8 cellular contexts compared by ENCODE assay signal in genomic region chr4:164956766-164957643, GRCh38. TPM values are rescaled to one million over a fixed set of nuclear protein-coding genes. Genes with fewer than 3 reads are reported as not detected.
A peak's percentile ranks its signal among the peaks of the same experiment; 100 is the strongest.
DNase-seq lines count a peak whose midpoint lies in the region; ATAC-seq and TF ChIP-seq lines count a peak whose summit lies in the region.

No MANE protein-coding gene starts in this region.

- H3K4me1 Mint-ChIP-seq in CD4-positive, alpha-beta memory T cell = peaks cover 5 to 25% (median 15%) of the 10 kb centered on the region in 4 donors

- peak; percentile 54 to 70 (median 66) for DNase-seq in CD4-positive, alpha-beta memory T cell
- DNase-seq in HPDE6-E6E7 (ENCODE audit: extremely low spot score) (peak; percentile 83), SKM-1 (lab: John Stamatoyannopoulos, UW; ENCODE audit: unreplicated experiment) (peak; percentile 44), adipocyte (ENCODE audit: low read depth) (peak; percentile 60), left ventricle myocardium inferior (peak; percentile 73), putamen (ENCODE audit: low spot score) (peak; percentile 89)

- peaks cover 3 to 8% of the 10 kb centered on the region in 2 donors for H3K36me3 Mint-ChIP-seq in CD4-positive, alpha-beta memory T cell

- CTCF ChIA-PET in CD4-positive, alpha-beta memory T cell (lab: Charles Lee; ENCODE audit: partially characterized antibody) = interaction anchor here (1.3 to 1.7 kb wide), 2 partner anchors 20 to 156 kb away, joined by 3 to 4 read pairs; partner anchors contain the start of genes TMEM192 and TRIM61

- peak overlapping the region; percentile 85 to 93 (median 89) for H3K4me3 Mint-ChIP-seq in CD4-positive, alpha-beta memory T cell

- H3K27me3 Mint-ChIP-seq in CD4-positive, alpha-beta memory T cell = peaks cover 5 to 6% of the 10 kb centered on the region in 2 donors

- no peak for TF ChIP-seq CTCF in left ventricle myocardium inferior (IDR thresholded peaks at IDR 0.05; ENCODE audit: borderline replicate concordance)

- no peak overlapping the region for H3K27ac ChIP-seq in CD4-positive, alpha-beta memory T cell (ENCODE audit: low read depth, low read length)
- peak overlapping the region; percentile 55 for H3K27ac ChIP-seq in left ventricle myocardium inferior (replicated peaks)
- H3K27ac ChIP-seq in urinary bladder (ENCODE audit: low read depth) = no peak overlapping the region

- H3K4me3 ChIP-seq in CD4-positive, alpha-beta memory T cell (ENCODE audit: low read length in 2 of 2) = peak overlapping the region; percentile 61 to 72
- peak overlapping the region; percentile 88 for H3K4me3 ChIP-seq in adipocyte (ENCODE audit: low read length)
- H3K4me3 ChIP-seq in left ventricle myocardium inferior = peak overlapping the region; percentile 83
- peak overlapping the region; percentile 37 for H3K4me3 ChIP-seq in urinary bladder (ENCODE audit: low read depth, low read length)

- H3K4me1 ChIP-seq in CD4-positive, alpha-beta memory T cell (ENCODE audit: insufficient read depth, low read length) = peaks cover 11% of the 10 kb centered on the region
- H3K4me1 ChIP-seq in adipocyte (ENCODE audit: control insufficient read depth, insufficient read depth, low read length) (peaks cover 25% of the 10 kb centered on the region), left ventricle myocardium inferior (peaks cover 21% of the 10 kb centered on the region), urinary bladder (ENCODE audit: insufficient read depth) (no peaks in the 10 kb centered on the region)

- H3K9ac ChIP-seq in adipocyte (ENCODE audit: low read length) = peak overlapping the region; percentile 78

- H3K27ac Mint-ChIP-seq in CD4-positive, alpha-beta memory T cell = peak overlapping the region in 6 of 7 donors; percentile 6 to 78 (median 48)

- H3K36me3 ChIP-seq in CD4-positive, alpha-beta memory T cell (ENCODE audit: insufficient read depth, low read length) = no peaks in the 10 kb centered on the region
- H3K36me3 ChIP-seq in adipocyte (ENCODE audit: control insufficient read depth, insufficient read depth, low read length, severe bottlenecking) (no peaks in the 10 kb centered on the region), left ventricle myocardium inferior (no peaks in the 10 kb centered on the region), urinary bladder (ENCODE audit: insufficient read depth) (no peaks in the 10 kb centered on the region)

- peaks cover 2 to 21% (median 8%) of the 10 kb centered on the region in 8 donors for H3K9me3 Mint-ChIP-seq in CD4-positive, alpha-beta memory T cell

- no peaks in the 10 kb centered on the region for H3K9me3 ChIP-seq in CD4-positive, alpha-beta memory T cell (ENCODE audit: control insufficient read depth in 1 of 2, low read length in 2 of 2)
- no peaks in the 10 kb centered on the region for H3K9me3 ChIP-seq in adipocyte (ENCODE audit: control insufficient read depth, low read length)
- H3K9me3 ChIP-seq in left ventricle myocardium inferior (replicated peaks) = no peaks in the 10 kb centered on the region

- intact Hi-C loops in CD4-positive, alpha-beta memory T cell (cut with micrococcal nuclease) = loop anchor here (1.0 to 10.0 kb wide), 4 partner anchors 155 to 1792 kb away; partner anchors contain the start of genes MSMO1, NAF1 and TMEM192
- intact Hi-C loops in left ventricle myocardium inferior (cut with micrococcal nuclease) = no loop called here

- POLR2A ChIA-PET in CD4-positive, alpha-beta memory T cell (lab: Charles Lee; ENCODE audit: partially characterized antibody) = interaction anchor here (0.7 to 1.3 kb wide), 2 partner anchors 20 to 252 kb away, joined by 3 read pairs; partner anchors contain the start of gene TRIM61

- WGBS in urinary bladder = 7% methylated on average over 46 of the region's 46 CpGs

- H3K27me3 ChIP-seq in CD4-positive, alpha-beta memory T cell (ENCODE audit: insufficient read depth, low read length) = no peaks in the 10 kb centered on the region
- H3K27me3 ChIP-seq in adipocyte (replicated peaks; ENCODE audit: control insufficient read depth, insufficient read depth, low read length) (no peaks in the 10 kb centered on the region), left ventricle myocardium inferior (ENCODE audit: low read depth) (peaks cover 20% of the 10 kb centered on the region)

- peak; percentile 100 for ATAC-seq in GM19463 (IDR thresholded peaks at IDR 0.05; ENCODE audit: unreplicated experiment)

RNA-seq across cellular contexts. Expression of gene TRIM61, which starts 20.5 kb away (rescaled TPM):
- total RNA-seq in CD4-positive, alpha-beta memory T cell = 1 to 10 TPM; 1.4 TPM
- polyA plus RNA-seq in CD4-positive, alpha-beta memory T cell = 1 to 10 TPM in 1 of 2 donors, not detected in 1; 1.1 TPM
- total RNA-seq in left ventricle myocardium inferior = 2.3 TPM
- 3.6 TPM for total RNA-seq in urinary bladder
- polyA plus RNA-seq in urinary bladder = 0.94 TPM

Comparison
In these comparisons a context has a peak if more than half of its experiments do, and no peak if none do; other contexts are left out.
1. H3K4me3 ChIP-seq: peak in every context shown above with its lines; median percentile 88 in adipocyte; 83 in left ventricle myocardium inferior; 66 in CD4-positive, alpha-beta memory T cell; 37 in urinary bladder.